Comparison of ENCODE assay signal across 21 cellular contexts in genomic region chr5:2879701-2880100, GRCh38.
"Had no signal": no experiment of that assay in that cellular context is flagged by ENCODE, and none has a peak within 500 bp of the region (broad histone marks: within the 10 kb centered on the region; RNA-seq: fewer than 3 reads in every experiment).

No MANE protein-coding gene starts in this region.

- H3K27ac Mint-ChIP-seq: activated B cell treated with CpG ODN at 0.5 μM for 24 hours; activated CD4-positive, alpha-beta memory T cell treated with anti-CD3 and anti-CD28 coated beads, Interleukin-2, amount 10 ng/mL, durations not matched to agents 7 days and 5 days; activated CD4-positive, alpha-beta T cell treated with anti-CD3 and anti-CD28 coated beads, Interleukin-2, amount 10 ng/mL, durations not matched to agents 7 days and 5 days; activated naive CD8-positive, alpha-beta T cell treated with anti-CD3 and anti-CD28 coated beads, Interleukin-2, amount 10 ng/mL, durations not matched to agents 7 days and 5 days; T-helper 17 cell had no signal

- H3K4me1 ChIP-seq: adrenal gland had no signal

- H3K4me3 ChIP-seq: adrenal gland, MG63 had no signal

- H3K27me3 ChIP-seq: adrenal gland, MG63 had no signal

- H3K27ac ChIP-seq: adrenal gland had no signal

- H3K27me3 Mint-ChIP-seq: activated B cell treated with CpG ODN at 0.5 μM for 24 hours; activated CD4-positive, alpha-beta memory T cell treated with anti-CD3 and anti-CD28 coated beads, Interleukin-2, amount 10 ng/mL, durations not matched to agents 7 days and 5 days; activated CD4-positive, alpha-beta T cell treated with anti-CD3 and anti-CD28 coated beads, Interleukin-2, amount 10 ng/mL, durations not matched to agents 7 days and 5 days; activated naive CD8-positive, alpha-beta T cell treated with anti-CD3 and anti-CD28 coated beads, Interleukin-2, amount 10 ng/mL, durations not matched to agents 7 days and 5 days; T-helper 17 cell had no signal

- FAIRE-seq: colon had no signal

- H3K36me3 ChIP-seq: adrenal gland, MG63 had no signal

- H3K36me3 Mint-ChIP-seq: activated naive CD8-positive, alpha-beta T cell treated with anti-CD3 and anti-CD28 coated beads, Interleukin-2, amount 10 ng/mL, durations not matched to agents 7 days and 5 days had no signal

- H3K4me1 Mint-ChIP-seq: activated B cell treated with CpG ODN at 0.5 μM for 24 hours; activated CD4-positive, alpha-beta memory T cell treated with anti-CD3 and anti-CD28 coated beads, Interleukin-2, amount 10 ng/mL, durations not matched to agents 7 days and 5 days; activated CD4-positive, alpha-beta T cell treated with anti-CD3 and anti-CD28 coated beads, Interleukin-2, amount 10 ng/mL, durations not matched to agents 7 days and 5 days; activated naive CD8-positive, alpha-beta T cell treated with anti-CD3 and anti-CD28 coated beads, Interleukin-2, amount 10 ng/mL, durations not matched to agents 7 days and 5 days; T-helper 17 cell had no signal

- DNase-seq: activated B cell treated with CpG ODN at 0.5 μM for 24 hours; activated CD4-positive, alpha-beta memory T cell treated with anti-CD3 and anti-CD28 coated beads, Interleukin-2, amount 10 ng/mL, durations not matched to agents 7 days and 5 days; activated CD4-positive, alpha-beta T cell treated with anti-CD3 and anti-CD28 coated beads for 1 hour; activated CD4-positive, alpha-beta T cell treated with anti-CD3 and anti-CD28 coated beads, Interleukin-2, amount 10 ng/mL, durations not matched to agents 7 days and 5 days; activated CD8-positive, alpha-beta memory T cell treated with anti-CD3 and anti-CD28 coated beads, Interleukin-2, amount 50 U/mL, for 4 hours; activated naive CD4-positive, alpha-beta T cell treated with anti-CD3 and anti-CD28 coated beads, Interleukin-2, amount 50 U/mL, for 16 hours; activated naive CD8-positive, alpha-beta T cell treated with anti-CD3 and anti-CD28 coated beads, Interleukin-2, amount 10 ng/mL, durations not matched to agents 7 days and 5 days; adrenal gland; anterior cingulate cortex; cerebellar nuclear complex; MG63; NCI-H1694; NCI-H2029; NCI-H226; NCI-H526; NK-92 treated with Interleukin-12 subunit alpha and Interleukin-12 subunit beta, amount 100 ng/mL, for 24 hours; PC-3; SHP77; T-helper 17 cell; T-helper 9 cell had no signal

- ATAC-seq: PC-3, T-helper 17 cell had no signal

- H3K4me3 Mint-ChIP-seq: activated B cell treated with CpG ODN at 0.5 μM for 24 hours; activated CD4-positive, alpha-beta memory T cell treated with anti-CD3 and anti-CD28 coated beads, Interleukin-2, amount 10 ng/mL, durations not matched to agents 7 days and 5 days; activated CD4-positive, alpha-beta T cell treated with anti-CD3 and anti-CD28 coated beads, Interleukin-2, amount 10 ng/mL, durations not matched to agents 7 days and 5 days; activated naive CD8-positive, alpha-beta T cell treated with anti-CD3 and anti-CD28 coated beads, Interleukin-2, amount 10 ng/mL, durations not matched to agents 7 days and 5 days; T-helper 17 cell had no signal
